18 cellular contexts compared by ENCODE assay signal in genomic region chr14:68748691-68749090, GRCh38.
"Had no signal": no experiment of that assay in that cellular context is flagged by ENCODE, and none has a peak within 500 bp of the region (broad histone marks: within the 10 kb centered on the region; RNA-seq: fewer than 3 reads in every experiment).

No MANE protein-coding gene starts in this region.

- H3K4me3 ChIP-seq: breast epithelium, dorsolateral prefrontal cortex, suprapubic skin had no signal

- H3K27ac Mint-ChIP-seq: activated CD4-positive, alpha-beta memory T cell treated with anti-CD3 and anti-CD28 coated beads for 36 hours; T-helper 17 cell had no signal

- H3K27ac ChIP-seq: breast epithelium, dorsolateral prefrontal cortex, neutrophil, suprapubic skin had no signal

- H3K36me3 Mint-ChIP-seq: activated CD4-positive, alpha-beta memory T cell treated with anti-CD3 and anti-CD28 coated beads for 36 hours had no signal

- H3K27me3 Mint-ChIP-seq: activated CD4-positive, alpha-beta memory T cell treated with anti-CD3 and anti-CD28 coated beads for 36 hours had no signal

- DNase-seq: activated CD4-positive, alpha-beta memory T cell treated with anti-CD3 and anti-CD28 coated beads for 36 hours; activated CD4-positive, CD25-positive, alpha-beta regulatory T cell treated with anti-CD3 and anti-CD28 coated beads, Interleukin-2, amount 50 U/mL, for 72 hours; activated gamma-delta T cell treated with Interleukin-2 at 50 U/mL for 16 hours; activated T-cell treated with anti-CD3 and anti-CD28 coated beads, Interleukin-2, amount 50 U/mL, for 4 hours; aorta; dorsolateral prefrontal cortex; foreskin melanocyte; head of caudate nucleus; left ventricle myocardium superior; right cardiac atrium; stimulated activated CD4-positive, alpha-beta T cell treated with anti-CD3 and anti-CD28 coated beads, Interleukin-12 subunit alpha, Interleukin-12 subunit beta, amount 100 ng/mL, for 4 hours; stimulated activated CD4-positive, alpha-beta T cell treated with anti-CD3 and anti-CD28 coated beads, Interleukin-2, amount 100 ng/mL, for 48 hours; stimulated activated CD8-positive, alpha-beta memory T cell treated with anti-CD3 and anti-CD28 coated beads, Interleukin-4, amount 100 ng/mL, for 48 hours; stimulated activated naive CD8-positive, alpha-beta T cell treated with anti-CD3 and anti-CD28 coated beads, Interleukin-15, Interleukin-2, amounts not matched to agents 100 U/mL and 50 U/mL, for 24 hours; T-helper 17 cell had no signal

- H3K9me3 Mint-ChIP-seq: activated CD4-positive, alpha-beta memory T cell treated with anti-CD3 and anti-CD28 coated beads for 36 hours; activated T-cell treated with anti-CD3 and anti-CD28 coated beads, Interleukin-2, amount 50 U/mL, for 4 hours had no signal

- H3K4me3 Mint-ChIP-seq: activated CD4-positive, alpha-beta memory T cell treated with anti-CD3 and anti-CD28 coated beads for 36 hours; activated T-cell treated with anti-CD3 and anti-CD28 coated beads, Interleukin-2, amount 50 U/mL, for 4 hours; T-helper 17 cell had no signal

- H3K27me3 ChIP-seq: breast epithelium, dorsolateral prefrontal cortex, suprapubic skin had no signal

- H3K4me1 ChIP-seq: breast epithelium had no signal

- H3K36me3 ChIP-seq: breast epithelium, neutrophil, suprapubic skin had no signal

- H3K9me3 ChIP-seq: breast epithelium, neutrophil, suprapubic skin had no signal
